In the genomic region with DNA sequence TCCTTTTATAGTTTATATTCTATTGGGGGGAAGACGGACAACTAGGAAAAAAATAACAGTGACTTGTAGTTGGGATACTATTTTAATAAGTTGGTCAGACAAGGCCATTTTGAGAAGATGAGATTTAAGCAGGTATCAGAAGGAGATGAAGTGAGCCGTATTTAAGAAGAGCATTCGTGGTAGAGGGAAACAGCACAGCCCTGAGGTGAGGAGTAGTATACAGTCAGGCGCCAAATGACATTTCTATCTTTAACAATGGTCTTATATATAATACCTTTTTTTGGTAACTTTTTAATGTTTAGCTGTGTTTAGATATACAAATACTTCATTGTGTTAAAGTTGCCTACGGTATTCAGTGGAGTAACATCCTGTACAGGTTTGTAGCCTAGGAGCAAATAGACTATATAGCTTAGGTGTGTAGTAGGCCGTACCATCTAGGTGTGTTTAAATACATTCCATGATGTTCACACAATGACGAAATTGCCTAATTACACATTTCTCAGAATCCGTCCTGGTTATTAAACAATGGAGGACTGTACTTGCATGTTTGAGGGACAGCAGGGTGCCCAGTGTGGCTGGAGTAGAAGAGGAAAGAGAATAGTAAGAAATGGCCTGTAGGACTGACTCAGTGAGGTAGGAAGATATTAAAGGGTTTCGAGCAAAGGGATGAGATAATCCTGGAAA, we compare ENCODE assay signal across 1 cellular context.
TF ChIP-seq lines count a peak whose summit lies in the region.

No MANE protein-coding gene starts in this region.

TF ChIP-seq in GM12878, 131 proteins besides CTCF, POLR2A, EP300 and RAD21:
- TF ChIP-seq SMC3 (IDR thresholded peaks at IDR 0.05; ENCODE audit: borderline replicate concordance, low read length): peak; percentile 13; the same call in 1 of the 2 replicates
- no peak for TF ChIP-seq TCF7 (IDR thresholded peaks at IDR 0.05; ENCODE audit: borderline replicate concordance)
- TF ChIP-seq NR2F1 (conservative IDR thresholded peaks at IDR 0.05): no peak
- no peak for TF ChIP-seq SPI1 (IDR thresholded peaks at IDR 0.05; ENCODE audit: borderline replicate concordance, insufficient read depth, low read depth, low read length)
- peak; percentile 71; the same call in 1 of the 2 replicates for TF ChIP-seq SMARCA5 (IDR thresholded peaks at IDR 0.05)
- no peak for TF ChIP-seq ZSCAN29 (IDR thresholded peaks at IDR 0.05)
- TF ChIP-seq RAD51 (IDR thresholded peaks at IDR 0.05): 0 out of 2 replicates have a peak, but pooled peaks have one; percentile 9
